In genomic region chr2:19746137-19746585, GRCh38 we compare ENCODE assay signal across 16 cellular contexts.
DNase-seq lines count a peak whose midpoint lies in the region; ATAC-seq and TF ChIP-seq lines count a peak whose summit lies in the region.
"Had no signal": no experiment of that assay in that cellular context is flagged by ENCODE, and none has a peak within 500 bp of the region (broad histone marks: within the 10 kb centered on the region; RNA-seq: fewer than 3 reads in every experiment).

No MANE protein-coding gene starts in this region.

- no peak overlapping the region for H3K18ac ChIP-seq in IMR-90 (ENCODE audit: low read depth, low read length)

- peak overlapping the region; percentile 61 for H3K27ac Mint-ChIP-seq in chondrocyte (ENCODE audit: unreplicated experiment)
- H3K27ac Mint-ChIP-seq in stimulated activated effector memory CD8-positive, alpha-beta T cell treated with anti-CD3 and anti-CD28 coated beads, Interleukin-12 subunit alpha, Interleukin-12 subunit beta, amount 100 ng/mL, for 72 hours, result no peak overlapping the region
- H3K27ac Mint-ChIP-seq: HFFc6 had no signal

- no peaks in the 10 kb centered on the region for H3K79me1 ChIP-seq in IMR-90 (ENCODE audit: low read depth in 1 of 2, low read length in 2 of 2)

- H3K36me3 Mint-ChIP-seq in chondrocyte (ENCODE audit: low read depth), result no peaks in the 10 kb centered on the region
- no peaks in the 10 kb centered on the region for H3K36me3 Mint-ChIP-seq in stimulated activated effector memory CD8-positive, alpha-beta T cell treated with anti-CD3 and anti-CD28 coated beads, Interleukin-12 subunit alpha, Interleukin-12 subunit beta, amount 100 ng/mL, for 72 hours

- H2BK15ac ChIP-seq in IMR-90 (ENCODE audit: low read depth, low read length), result no peak overlapping the region; the same call in 2 of the 3 replicates

- H3K4me1 Mint-ChIP-seq in chondrocyte (ENCODE audit: low read depth), result peaks cover 65% of the 10 kb centered on the region
- no peaks in the 10 kb centered on the region for H3K4me1 Mint-ChIP-seq in stimulated activated effector memory CD8-positive, alpha-beta T cell treated with anti-CD3 and anti-CD28 coated beads, Interleukin-12 subunit alpha, Interleukin-12 subunit beta, amount 100 ng/mL, for 72 hours

- H3K14ac ChIP-seq in IMR-90 (replicated peaks; ENCODE audit: low read depth, low read length), result 0 out of 2 replicates have a peak overlapping the region, but pooled peaks have one; percentile 28

- no peaks in the 10 kb centered on the region for H3K36me3 ChIP-seq in IMR-90 (ENCODE audit: control insufficient read depth, insufficient read depth, low read length)
- H3K36me3 ChIP-seq: BLaER1 treated with 17β-estradiol and CSF1 and Interleukin-3, amounts not matched to agents 10 nM and 100 nM had no signal

- no peak for TF ChIP-seq RAD21 in IMR-90 (IDR thresholded peaks at IDR 0.05; ENCODE audit: low read length)

- no peak overlapping the region for H3K4me2 ChIP-seq in IMR-90 (ENCODE audit: low read depth, low read length)
- H3K4me2 ChIP-seq: BLaER1 treated with 17β-estradiol and CSF1 and Interleukin-3, amounts not matched to agents 10 nM and 100 nM; KMS-11 had no signal

- H4K91ac ChIP-seq in IMR-90 (ENCODE audit: insufficient read depth, low read depth, low read length), result peak overlapping the region; percentile 64

- H3K4ac ChIP-seq in IMR-90 (ENCODE audit: low read depth, low read length), result peak overlapping the region; percentile 70

- intact Hi-C loops in IMR-90 (cut with micrococcal nuclease), result loop anchor here (1.0 to 5.0 kb wide), 2 partner anchors 117 to 379 kb away; no protein-coding TSS in a partner anchor

- H2BK20ac ChIP-seq in IMR-90 (ENCODE audit: low read depth, low read length), result no peak overlapping the region

- POLR2A ChIA-PET in IMR-90 (lab: Charles Lee; ENCODE audit: unreplicated experiment), result no interaction called here

- no peaks in the 10 kb centered on the region for H3K9me1 ChIP-seq in IMR-90 (ENCODE audit: insufficient read depth, low read length)

- WGBS in IMR-90 (ENCODE audit: extremely low coverage in 2 of 2, insufficient read length in 1 of 2), 2 experiments, result no CpG with 5 or more reads among the region's 8 CpGs

- in situ Hi-C loops in IMR-90 (cut with MboI; ENCODE audit: low sequenced_read_pairs) (no loop called here), GM13976 (cut with MboI; ENCODE audit: low sequenced_read_pairs, unreplicated experiment) (no loop called here)

- no peaks in the 10 kb centered on the region for H3K9me3 ChIP-seq in IMR-90 (ENCODE audit: control insufficient read depth, insufficient read depth, low read length)
- H3K9me3 ChIP-seq: BLaER1 treated with 17β-estradiol and CSF1 and Interleukin-3, amounts not matched to agents 10 nM and 100 nM had no signal

- H3K27me3 Mint-ChIP-seq in chondrocyte (ENCODE audit: low read depth), result no peaks in the 10 kb centered on the region

- H3K27ac ChIP-seq in IMR-90 (ENCODE audit: insufficient read depth, low read length), result no peak overlapping the region
- H3K27ac ChIP-seq: BLaER1 treated with 17β-estradiol and CSF1 and Interleukin-3, amounts not matched to agents 10 nM and 100 nM; HL-60; KMS-11 had no signal

- H2BK5ac ChIP-seq in IMR-90 (ENCODE audit: low read depth, low read length, poor library complexity, severe bottlenecking), result no peak overlapping the region

- no peak overlapping the region for H4K8ac ChIP-seq in IMR-90 (ENCODE audit: low read depth in 2 of 2, low read length in 2 of 2)

- no peak overlapping the region for H4K5ac ChIP-seq in IMR-90 (ENCODE audit: low read depth, low read length)

- dilution Hi-C loops in IMR-90 (cut with HindIII; ENCODE audit: low sequenced_read_pairs, unreplicated experiment), result no loop called here

- no peak overlapping the region for H3K23ac ChIP-seq in IMR-90 (ENCODE audit: low read depth, low read length)

- CTCF ChIA-PET in IMR-90 (lab: Yijun Ruan, JAX), result no interaction called here

- BruUV-seq in IMR-90 (replicated peaks; lab: Mats Ljungman, UMichigan), result no TSS peak

- H3K4me3 ChIP-seq in IMR-90 (ENCODE audit: insufficient read depth, low read depth, low read length), result no peak overlapping the region
- H3K4me3 ChIP-seq: BLaER1 treated with 17β-estradiol and CSF1 and Interleukin-3, amounts not matched to agents 10 nM and 100 nM had no signal

- no peak overlapping the region for H2AFZ ChIP-seq in IMR-90 (replicated peaks; ENCODE audit: low read length, poor library complexity)

- DNase-seq in NCI-H748 (lab: John Stamatoyannopoulos, UW; ENCODE audit: unreplicated experiment) (peak; percentile 29), NCI-H748 treated with DMSO at 0.1 percent for 48 hours (lab: John Stamatoyannopoulos, UW) (no peak), IMR-90 (no peak), chondrocyte (ENCODE audit: low spot score) (no peak), NCI-H226 (no peak), GM13976 (ENCODE audit: low spot score) (no peak)
- DNase-seq in stimulated activated effector memory CD8-positive, alpha-beta T cell treated with anti-CD3 and anti-CD28 coated beads, Interleukin-12 subunit alpha, Interleukin-12 subunit beta, amount 100 ng/mL, for 72 hours (ENCODE audit: low spot score in 2 of 2), result no peak
- DNase-seq: GOT3, HFFc6, MM.1S, NCI-H2029 treated with DMSO at 0.1 percent for 48 hours, Right ventricle myocardium superior had no signal

- peak overlapping the region; percentile 93 for H2AK5ac ChIP-seq in IMR-90 (ENCODE audit: low read depth, low read length)

- H3K4me1 ChIP-seq in IMR-90 (ENCODE audit: control insufficient read depth, insufficient read depth, low read length), result peaks cover 7% of the 10 kb centered on the region

- TF ChIP-seq POLR2A in IMR-90 (IDR thresholded peaks at IDR 0.05; ENCODE audit: low read depth, low read length), result no peak

- H4K20me1 ChIP-seq in IMR-90 (ENCODE audit: insufficient read depth, low read length), result no peaks in the 10 kb centered on the region
- H4K20me1 ChIP-seq: BLaER1 treated with 17β-estradiol and CSF1 and Interleukin-3, amounts not matched to agents 10 nM and 100 nM had no signal

- peak overlapping the region; percentile 21; the same call in 1 of the 2 replicates for H2BK120ac ChIP-seq in IMR-90 (ENCODE audit: low read depth, low read length)

- TF ChIP-seq CTCF in IMR-90 (conservative IDR thresholded peaks at IDR 0.05; ENCODE audit: low read depth, low read length) (no peak), chondrocyte (IDR thresholded peaks at IDR 0.05) (no peak), GM13976 (IDR thresholded peaks at IDR 0.05; ENCODE audit: borderline replicate concordance, control extremely low read depth, extremely low read depth, insufficient read depth, missing control alignments) (no peak)

- no peak overlapping the region for H3K9ac ChIP-seq in IMR-90 (ENCODE audit: low read depth, low read length)
- H3K9ac ChIP-seq: BLaER1 treated with 17β-estradiol and CSF1 and Interleukin-3, amounts not matched to agents 10 nM and 100 nM; KMS-11 had no signal

- H3K56ac ChIP-seq in IMR-90 (ENCODE audit: extremely low read depth, insufficient read depth, low read length), result no peak overlapping the region

- H3K27me3 ChIP-seq in IMR-90 (ENCODE audit: control insufficient read depth, insufficient read depth, low read length), result no peaks in the 10 kb centered on the region
- H3K27me3 ChIP-seq: BLaER1 treated with 17β-estradiol and CSF1 and Interleukin-3, amounts not matched to agents 10 nM and 100 nM had no signal

- no peak overlapping the region for H2AK9ac ChIP-seq in IMR-90 (replicated peaks; ENCODE audit: low read depth, low read length, poor library complexity)

- ATAC-seq in IMR-90 (ENCODE audit: low read depth), result no peak
- peak; percentile 3 for ATAC-seq in stimulated activated effector memory CD8-positive, alpha-beta T cell treated with anti-CD3 and anti-CD28 coated beads, Interleukin-12 subunit alpha, Interleukin-12 subunit beta, amount 100 ng/mL, for 72 hours
- no peak for ATAC-seq in GM21526 (IDR thresholded peaks at IDR 0.05; ENCODE audit: low FRiP score, unreplicated experiment)

- H3K9me3 Mint-ChIP-seq in chondrocyte (ENCODE audit: low read depth), result peaks cover 5% of the 10 kb centered on the region
- H3K9me3 Mint-ChIP-seq in stimulated activated effector memory CD8-positive, alpha-beta T cell treated with anti-CD3 and anti-CD28 coated beads, Interleukin-12 subunit alpha, Interleukin-12 subunit beta, amount 100 ng/mL, for 72 hours, result no peaks in the 10 kb centered on the region
- H3K9me3 Mint-ChIP-seq: HFFc6 had no signal

- H3K4me3 Mint-ChIP-seq in chondrocyte (ENCODE audit: unreplicated experiment), result no peak overlapping the region
- no peak overlapping the region for H3K4me3 Mint-ChIP-seq in stimulated activated effector memory CD8-positive, alpha-beta T cell treated with anti-CD3 and anti-CD28 coated beads, Interleukin-12 subunit alpha, Interleukin-12 subunit beta, amount 100 ng/mL, for 72 hours
- H3K4me3 Mint-ChIP-seq: HFFc6 had no signal

TF ChIP-seq in IMR-90, 13 proteins besides CTCF, POLR2A, EP300 and RAD21:
- TF ChIP-seq MXI1 (IDR thresholded peaks at IDR 0.05; ENCODE audit: borderline replicate concordance, low read depth, low read length) (no peak), RFX5 (IDR thresholded peaks at IDR 0.05; ENCODE audit: low read depth, low read length) (no peak), RCOR1 (IDR thresholded peaks at IDR 0.05; ENCODE audit: insufficient replicate concordance, low read length) (no peak), CEBPB (IDR thresholded peaks at IDR 0.05; ENCODE audit: low read depth, low read length) (no peak), SMC3 (IDR thresholded peaks at IDR 0.05; ENCODE audit: low read depth, low read length) (no peak)
